16 cellular contexts compared by ENCODE assay signal in the genomic region with DNA sequence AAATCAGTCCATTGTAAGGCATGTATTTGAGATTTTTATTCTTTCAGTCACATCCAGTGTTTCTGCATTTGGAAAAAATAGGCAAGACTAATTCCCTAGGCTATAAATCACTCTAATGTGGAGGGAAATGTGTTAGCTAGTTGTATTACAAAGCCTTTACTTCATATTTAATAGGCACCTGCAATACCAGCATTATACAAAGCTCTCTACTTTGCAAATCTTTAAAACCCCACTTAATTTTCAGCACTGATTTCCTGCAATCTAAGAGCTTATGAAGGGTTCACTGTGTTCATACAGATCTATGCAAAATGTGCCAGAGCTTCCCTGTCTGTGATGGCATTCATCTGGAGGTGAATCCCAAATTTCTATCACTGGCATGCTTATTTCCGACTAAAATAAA. TPM values are rescaled to one million over a fixed set of nuclear protein-coding genes. Genes with fewer than 3 reads are reported as not detected.
A peak's percentile ranks its signal among the peaks of the same experiment; 100 is the strongest.
DNase-seq lines count a peak whose midpoint lies in the region; ATAC-seq and TF ChIP-seq lines count a peak whose summit lies in the region.
"Had no signal": no experiment of that assay in that cellular context is flagged by ENCODE, and none has a peak within 500 bp of the region (broad histone marks: within the 10 kb centered on the region; RNA-seq: fewer than 3 reads in every experiment).

No MANE protein-coding gene starts in this region.

- no peak for ATAC-seq in GM21515 (IDR thresholded peaks at IDR 0.05; ENCODE audit: unreplicated experiment)
- no peak for ATAC-seq in HG03354 (IDR thresholded peaks at IDR 0.05; ENCODE audit: poor library complexity, severe bottlenecking, unreplicated experiment)
- ATAC-seq: K562 had no signal

- peak overlapping the region in 4 of 5 experiments; percentile 13 to 59 (median 57) for H3K27ac Mint-ChIP-seq in brain
- no peak overlapping the region for H3K27ac Mint-ChIP-seq in activated CD4-positive, alpha-beta T cell treated with anti-CD3 and anti-CD28 coated beads, Interleukin-2, amount 10 ng/mL, durations not matched to agents 7 days and 5 days
- H3K27ac Mint-ChIP-seq: CD4-positive, CD25-positive, alpha-beta regulatory T cell; H9 had no signal

- no peaks in the 10 kb centered on the region for H3K27me3 Mint-ChIP-seq in brain
- peaks cover 1% of the 10 kb centered on the region for H3K27me3 Mint-ChIP-seq in activated CD4-positive, alpha-beta T cell treated with anti-CD3 and anti-CD28 coated beads, Interleukin-2, amount 10 ng/mL, durations not matched to agents 7 days and 5 days
- H3K27me3 Mint-ChIP-seq: CD4-positive, CD25-positive, alpha-beta regulatory T cell had no signal

- H3K4me1 Mint-ChIP-seq in brain: peaks cover 51% of the 10 kb centered on the region
- no peaks in the 10 kb centered on the region for H3K4me1 Mint-ChIP-seq in activated CD4-positive, alpha-beta T cell treated with anti-CD3 and anti-CD28 coated beads, Interleukin-2, amount 10 ng/mL, durations not matched to agents 7 days and 5 days
- H3K4me1 Mint-ChIP-seq: CD4-positive, CD25-positive, alpha-beta regulatory T cell had no signal

- no peaks in the 10 kb centered on the region for H3K27me3 ChIP-seq in subcutaneous abdominal adipose tissue (ENCODE audit: control insufficient read depth in 5 of 5, insufficient read depth in 4 of 5, low read length in 5 of 5)
- H3K27me3 ChIP-seq: BLaER1 treated with 17β-estradiol and CSF1 and Interleukin-3, amounts not matched to agents 10 nM and 100 nM had no signal

- no peaks in the 10 kb centered on the region for H3K9me3 Mint-ChIP-seq in brain
- H3K9me3 Mint-ChIP-seq in activated CD4-positive, alpha-beta T cell treated with anti-CD3 and anti-CD28 coated beads, Interleukin-2, amount 10 ng/mL, durations not matched to agents 7 days and 5 days: no peaks in the 10 kb centered on the region
- H3K9me3 Mint-ChIP-seq: CD4-positive, CD25-positive, alpha-beta regulatory T cell; H9 had no signal

- peaks cover 0 to 16% (median 0%) of the 10 kb centered on the region in 5 donors for H3K4me1 ChIP-seq in subcutaneous abdominal adipose tissue (ENCODE audit: control insufficient read depth in 5 of 5, insufficient read depth in 5 of 5, low read length in 5 of 5)

- H3K9ac ChIP-seq in subcutaneous abdominal adipose tissue (ENCODE audit: low read length in 5 of 5): no peak overlapping the region
- H3K9ac ChIP-seq: BLaER1 treated with 17β-estradiol and CSF1 and Interleukin-3, amounts not matched to agents 10 nM and 100 nM had no signal

- no peaks in the 10 kb centered on the region for H3K9me3 ChIP-seq in subcutaneous abdominal adipose tissue (ENCODE audit: control insufficient read depth in 5 of 5, low read length in 5 of 5)

- H3K4me3 ChIP-seq in subcutaneous abdominal adipose tissue (ENCODE audit: low read depth in 1 of 5, low read length in 5 of 5): no peak overlapping the region
- H3K4me3 ChIP-seq: BLaER1 treated with 17β-estradiol and CSF1 and Interleukin-3, amounts not matched to agents 10 nM and 100 nM; K562 had no signal

- CTCF ChIA-PET in activated CD4-positive, alpha-beta T cell treated with anti-CD3 and anti-CD28 coated beads, Interleukin-2, amount 10 ng/mL, durations not matched to agents 7 days and 5 days (lab: Charles Lee): interaction anchor here (0.9 kb wide), 1 partner anchor 11 kb away, joined by 4 read pairs; no protein-coding TSS in a partner anchor

- peak overlapping the region; percentile 18 for H3K27ac ChIP-seq in subcutaneous abdominal adipose tissue (ENCODE audit: low read depth, low read length)
- H3K27ac ChIP-seq: 22Rv1; BLaER1 treated with 17β-estradiol and CSF1 and Interleukin-3, amounts not matched to agents 10 nM and 100 nM; HL-60 had no signal

- H3K4me3 Mint-ChIP-seq in brain: peak overlapping the region in 4 of 5 experiments; percentile 53 to 73 (median 58)
- no peak overlapping the region for H3K4me3 Mint-ChIP-seq in activated CD4-positive, alpha-beta T cell treated with anti-CD3 and anti-CD28 coated beads, Interleukin-2, amount 10 ng/mL, durations not matched to agents 7 days and 5 days
- H3K4me3 Mint-ChIP-seq: CD4-positive, CD25-positive, alpha-beta regulatory T cell; H9 had no signal

- H3K36me3 Mint-ChIP-seq in brain: no peaks in the 10 kb centered on the region
- no peaks in the 10 kb centered on the region for H3K36me3 Mint-ChIP-seq in activated CD4-positive, alpha-beta T cell treated with anti-CD3 and anti-CD28 coated beads, Interleukin-2, amount 10 ng/mL, durations not matched to agents 7 days and 5 days (ENCODE audit: low read depth)
- H3K36me3 Mint-ChIP-seq: CD4-positive, CD25-positive, alpha-beta regulatory T cell had no signal

- POLR2A ChIA-PET in activated CD4-positive, alpha-beta T cell treated with anti-CD3 and anti-CD28 coated beads, Interleukin-2, amount 10 ng/mL, durations not matched to agents 7 days and 5 days (lab: Charles Lee): no interaction called here

- TF ChIP-seq CTCF in brain (conservative IDR thresholded peaks at IDR 0.05): no peak

- DNase-seq in NCI-H1694 treated with DMSO at 0.1 percent for 48 hours (lab: John Stamatoyannopoulos, UW): peak; percentile 40
- no peak for DNase-seq in NCI-H1694 (lab: John Stamatoyannopoulos, UW)
- DNase-seq in activated CD4-positive, alpha-beta T cell treated with anti-CD3 and anti-CD28 coated beads, Interleukin-2, amount 10 ng/mL, durations not matched to agents 7 days and 5 days: no peak
- DNase-seq: AML-193; CD4-positive, CD25-positive, alpha-beta regulatory T cell; DMS 273 treated with DMSO at 0.1 percent for 48 hours; GOT3; H9 had no signal

- no peaks in the 10 kb centered on the region for H3K36me3 ChIP-seq in subcutaneous abdominal adipose tissue (ENCODE audit: control insufficient read depth in 5 of 5, insufficient read depth in 5 of 5, low read length in 5 of 5)

RNA-seq across cellular contexts. Expression of gene PCDH9, which starts 12.2 kb away (rescaled TPM):
- polyA plus RNA-seq in brain (ENCODE audit: insufficient read depth, low read depth, low replicate concordance): 9.9 TPM
- total RNA-seq in activated CD4-positive, alpha-beta T cell treated with anti-CD3 and anti-CD28 coated beads, Interleukin-2, amount 10 ng/mL, durations not matched to agents 7 days and 5 days: under 1 TPM; 0.25 to 0.30 TPM
